8 cellular contexts compared by ENCODE assay signal in the genomic region with DNA sequence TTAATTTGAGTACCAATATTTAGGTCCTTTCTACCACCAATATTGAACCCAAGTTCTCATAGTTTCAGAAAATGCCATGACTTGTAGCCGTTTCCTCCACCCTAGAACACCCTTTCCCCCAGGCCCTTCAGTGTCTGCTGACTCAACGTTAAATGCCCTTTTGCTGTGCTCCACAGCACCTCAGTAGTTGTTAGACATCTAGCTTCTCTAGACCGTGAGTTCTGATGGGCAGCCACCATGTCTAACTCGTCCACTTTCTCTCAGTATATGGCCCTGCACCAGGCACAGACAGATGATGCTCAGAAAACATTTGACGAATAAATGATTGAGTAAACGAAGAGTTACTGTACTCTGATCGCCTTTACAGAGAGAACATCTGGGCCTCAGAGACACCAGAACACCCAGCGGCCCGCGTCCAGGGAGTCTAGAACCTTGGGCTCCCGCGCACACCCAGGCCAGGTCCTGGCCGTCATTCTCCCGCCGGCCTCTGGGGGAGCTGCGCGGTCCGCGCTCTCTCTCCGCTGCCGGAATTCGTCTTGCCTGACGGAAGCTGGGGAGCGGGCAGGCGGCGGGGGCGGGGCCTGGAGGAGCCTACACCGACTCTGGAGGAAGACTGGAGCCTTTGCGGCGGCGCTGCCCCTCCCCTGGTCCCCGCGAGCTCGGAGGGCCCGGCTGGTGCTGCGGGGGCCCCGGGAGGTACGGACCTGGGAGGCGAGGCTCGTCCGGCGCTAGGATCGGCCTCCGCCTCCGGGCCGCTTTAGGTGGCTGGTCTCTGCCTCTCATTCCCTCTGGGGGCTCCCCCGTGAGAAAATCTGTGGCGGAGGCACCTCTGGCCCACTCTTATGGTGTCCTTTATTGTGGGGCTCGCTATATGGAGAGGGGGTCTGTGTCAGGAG. TPM values are rescaled to one million over a fixed set of nuclear protein-coding genes. Genes with fewer than 3 reads are reported as not detected.
DNase-seq lines count a peak whose midpoint lies in the region; TF ChIP-seq lines count a peak whose summit lies in the region.

NKIRAS2 (plus strand) TSS at position 582 of the 896 bp plus-strand sequence. CDS start 1,488 bp downstream, outside the sequence.

- WGBS in SK-N-SH (ENCODE audit: low lambda C conversion rate), result 33% methylated on average over 12 of the region's 49 CpGs
- 5 to 12% methylated on average over 21 to 49 of the region's 49 CpGs for WGBS in testis, 2 donors

- intact Hi-C loops in testis (cut with DNase I; ENCODE audit: low total_unique reads), result loop anchor here (10.0 kb wide), 1 partner anchor 55 kb away; the partner anchor contains the start of gene CNP

- no peaks in the 10 kb centered on the region for H3K27me3 ChIP-seq in SK-N-SH (ENCODE audit: insufficient read depth)
- no peaks in the 10 kb centered on the region for H3K27me3 ChIP-seq in osteoblast (ENCODE audit: insufficient read depth, low read length)
- H3K27me3 ChIP-seq in testis, result no peaks in the 10 kb centered on the region

- peak within 1 kb of the TSS; percentile 97 for H3K9ac ChIP-seq in SK-N-SH

- H3K36me3 ChIP-seq in HEK293 (ENCODE audit: control insufficient read depth in 2 of 2, insufficient read depth in 1 of 2, low read length in 2 of 2) (peaks cover 27 to 40% of the 10 kb centered on the region in 2 experiments; a peak in 2 of 3 replicates), SK-N-SH (replicated peaks in 1 of 2; ENCODE audit: control insufficient read depth in 1 of 2, insufficient read depth in 2 of 2, low read length in 1 of 2) (peaks cover 18 to 24% of the 10 kb centered on the region in 2 experiments), osteoblast (ENCODE audit: insufficient read depth, low read length) (peaks cover 28% of the 10 kb centered on the region), testis (ENCODE audit: low read depth, missing control alignments) (no peaks in the 10 kb centered on the region)

- TF ChIP-seq POLR2A in testis (IDR thresholded peaks at IDR 0.05), result no peak

- H4K20me1 ChIP-seq in SK-N-SH (ENCODE audit: insufficient read depth), result no peaks in the 10 kb centered on the region; the same call in 1 of the 2 replicates
- no peaks in the 10 kb centered on the region for H4K20me1 ChIP-seq in osteoblast (ENCODE audit: insufficient read depth, low read length)

- DNase-seq in EH (ENCODE audit: low read depth) (peak; percentile 91), NCI-H1048 (lab: John Stamatoyannopoulos, UW) (peak; percentile 82), SK-N-SH (peak; percentile 96), glomerular endothelial cell (ENCODE audit: extremely low read depth, low read depth, low spot score) (no peak), osteoblast (ENCODE audit: insufficient read length, low spot score, missing footprints) (peak; percentile 99), testis (peak; percentile 96)
- DNase-seq in activated naive CD4-positive, alpha-beta T cell treated with anti-CD3 and anti-CD28 coated beads, Interleukin-2, amount 50 U/mL, for 16 hours, result peak; percentile 96

- TF ChIP-seq CTCF in HEK293 (tag by site-specific recombination; IDR thresholded peaks at IDR 0.05), result peak; percentile 94
- TF ChIP-seq CTCF in SK-N-SH (IDR thresholded peaks at IDR 0.05), result peak; percentile 82
- TF ChIP-seq CTCF in osteoblast (IDR thresholded peaks at IDR 0.05; ENCODE audit: extremely low read depth, low read depth, low read length), result peak; percentile 73
- TF ChIP-seq CTCF in testis (IDR thresholded peaks at IDR 0.05), result peak; percentile 95 to 98 (median 96)

- CTCF ChIA-PET in HEK293 (lab: Yijun Ruan, JAX) (interaction anchor here (0.6 to 12.6 kb wide), 26 partner anchors 10 to 805 kb away, joined by 3 to 260 read pairs (median 4); partner anchors contain the start of genes BECN1, CNP, DHX58 and HSPB9), SK-N-SH (lab: Yijun Ruan, JAX) (interaction anchor here (0.6 to 17.3 kb wide), 19 partner anchors 10 to 325 kb away, joined by 3 to 496 read pairs (median 5); partner anchors contain the start of genes CNP, DHX58, HSPB9 and KAT2A)

- no peaks in the 10 kb centered on the region for H3K9me3 ChIP-seq in HEK293 (ENCODE audit: control insufficient read depth, insufficient read depth, low read depth, low read length)
- H3K9me3 ChIP-seq in SK-N-SH, result no peaks in the 10 kb centered on the region
- H3K9me3 ChIP-seq in osteoblast (ENCODE audit: low read depth, low read length), result no peaks in the 10 kb centered on the region
- no peaks in the 10 kb centered on the region for H3K9me3 ChIP-seq in testis

- peaks cover 27% of the 10 kb centered on the region for H3F3A ChIP-seq in SK-N-SH (replicated peaks; ENCODE audit: insufficient read depth)

- peak in 1 of 2 experiments; percentile 19; a peak in 1 of 4 replicates for TF ChIP-seq EP300 in SK-N-SH (IDR thresholded peaks at IDR 0.05; ENCODE audit: borderline replicate concordance in 1 of 2, low read depth in 1 of 2, low read length in 1 of 2)

- POLR2A ChIA-PET in HEK293 (lab: Yijun Ruan, JAX), result interaction anchor here (0.7 to 5.4 kb wide), 17 partner anchors 7 to 331 kb away, joined by 3 to 50 read pairs (median 3); partner anchors contain the start of genes CNP, EIF1, JUP and KAT2A
- POLR2A ChIA-PET in SK-N-SH (lab: Yijun Ruan, JAX), result interaction anchor here (1.5 to 1.6 kb wide), 2 partner anchors 60 to 101 kb away, joined by 4 to 9 read pairs; partner anchors contain the start of gene KAT2A

- H3K27ac ChIP-seq in HEK293 (ENCODE audit: extremely low read depth, low read depth, low read length), result peak within 1 kb of the TSS; percentile 69; the same call in 1 of the 2 replicates
- H3K27ac ChIP-seq in SK-N-SH (ENCODE audit: low read depth in 2 of 2, low read length in 1 of 2), result peak within 1 kb of the TSS; percentile 73 to 81; a peak in 3 of 4 replicates
- H3K27ac ChIP-seq in osteoblast (ENCODE audit: low read depth, low read length), result peak within 1 kb of the TSS; percentile 68
- peak within 1 kb of the TSS; percentile 60 to 70 for H3K27ac ChIP-seq in testis

- H3K4me2 ChIP-seq in SK-N-SH (peak within 1 kb of the TSS; percentile 82), osteoblast (ENCODE audit: insufficient read depth, low read length) (peak within 1 kb of the TSS; percentile 91)

- peaks cover 3% of the 10 kb centered on the region; the same call in 1 of the 2 replicates for H3K4me1 ChIP-seq in HEK293 (ENCODE audit: control insufficient read depth, insufficient read depth, low read length)
- peaks cover 9 to 25% of the 10 kb centered on the region in 2 experiments; a peak in 3 of 4 replicates for H3K4me1 ChIP-seq in SK-N-SH (ENCODE audit: control insufficient read depth in 1 of 2, insufficient read depth in 2 of 2, low read depth in 1 of 2, low read length in 1 of 2)
- peaks cover 25% of the 10 kb centered on the region for H3K4me1 ChIP-seq in osteoblast (ENCODE audit: insufficient read depth, low read length)
- peaks cover 20% of the 10 kb centered on the region for H3K4me1 ChIP-seq in testis

- no peak for TF ChIP-seq RAD21 in SK-N-SH (IDR thresholded peaks at IDR 0.05; ENCODE audit: low read length)

- H3K4me3 ChIP-seq in HEK293 (ENCODE audit: low read depth, low read length), result peak within 1 kb of the TSS; percentile 93
- peak within 1 kb of the TSS; percentile 91 to 92 for H3K4me3 ChIP-seq in SK-N-SH (ENCODE audit: low read depth in 2 of 2, low read length in 1 of 2)
- H3K4me3 ChIP-seq in osteoblast (ENCODE audit: insufficient read depth, low read length), result peak within 1 kb of the TSS; percentile 92
- peak within 1 kb of the TSS; percentile 78 to 86 for H3K4me3 ChIP-seq in testis

- H3K79me2 ChIP-seq in SK-N-SH (ENCODE audit: insufficient read depth) (peaks cover 50% of the 10 kb centered on the region), osteoblast (ENCODE audit: insufficient read depth, low read length) (peaks cover 51% of the 10 kb centered on the region)

- H2AFZ ChIP-seq in SK-N-SH (ENCODE audit: low read depth) (peak within 1 kb of the TSS; percentile 96), osteoblast (ENCODE audit: low read length) (peak within 1 kb of the TSS; percentile 69)

- H3K9me2 ChIP-seq in SK-N-SH, result no peaks in the 10 kb centered on the region

TF ChIP-seq in HEK293, 187 proteins besides CTCF, POLR2A, EP300 and RAD21 (continues in another document):
- no peak for TF ChIP-seq ZNF785 (tag by site-specific recombination; IDR thresholded peaks at IDR 0.05)
- no peak for TF ChIP-seq ZNF776 (tag by site-specific recombination; IDR thresholded peaks at IDR 0.05; ENCODE audit: borderline replicate concordance)
- TF ChIP-seq ZNF23 (tag by site-specific recombination; IDR thresholded peaks at IDR 0.05; ENCODE audit: borderline replicate concordance), result no peak
- no peak for TF ChIP-seq ZNF488 (tag by site-specific recombination; IDR thresholded peaks at IDR 0.05)
- TF ChIP-seq ZBTB20 (tag by site-specific recombination; IDR thresholded peaks at IDR 0.05), result peak; percentile 92

TF ChIP-seq in SK-N-SH, 30 proteins besides CTCF, POLR2A, EP300 and RAD21 (continues in another document):
- TF ChIP-seq MAX (IDR thresholded peaks at IDR 0.05; ENCODE audit: low read depth) (peak; percentile 80), TAF1 (IDR thresholded peaks at IDR 0.05; ENCODE audit: borderline replicate concordance, low read depth, low read length) (peak; percentile 92), USF2 (IDR thresholded peaks at IDR 0.05; ENCODE audit: borderline replicate concordance, low read depth, low read length) (no peak), TCF12 (IDR thresholded peaks at IDR 0.05) (peak; percentile 25; the same call in 1 of the 2 replicates)

RNA-seq across cellular contexts. Expression of gene NKIRAS2, which starts in this region (rescaled TPM):
- polyA plus RNA-seq in SK-N-SH (2012; rRNA removed), result 89.8 and 91.8 TPM in 2 replicates
- polyA plus RNA-seq in SK-N-SH (2012; cell fraction: cytosol; rRNA removed), result 61.8 and 74.3 TPM in 2 replicates
- polyA plus RNA-seq in SK-N-SH (2012; cell fraction: nucleus; rRNA removed), result 56.1 and 72.7 TPM in 2 replicates
- total RNA-seq in glomerular endothelial cell, result 90.9 and 95.7 TPM in 2 replicates
- total RNA-seq in osteoblast, result 38.0 and 39.1 TPM in 2 replicates
- 100 to 1,000 TPM in 1 of 2 donors, 10 to 100 TPM in 1; 85.1 to 103 TPM for total RNA-seq in testis
- polyA plus RNA-seq in testis (ENCODE audit: insufficient read depth, low read depth, low replicate concordance), result 65.4 TPM
